Comparison of ENCODE assay signal across 8 cellular contexts in genomic region chr16:53091508-53092211, GRCh38. TPM values are rescaled to one million over a fixed set of nuclear protein-coding genes. Genes with fewer than 3 reads are reported as not detected.
A peak's percentile ranks its signal among the peaks of the same experiment; 100 is the strongest.
DNase-seq lines count a peak whose midpoint lies in the region; ATAC-seq, FAIRE-seq and TF ChIP-seq lines count a peak whose summit lies in the region.

No MANE protein-coding gene starts in this region.

- no peaks in the 10 kb centered on the region for H3K9me1 ChIP-seq in keratinocyte (ENCODE audit: control insufficient read depth, extremely low read depth, insufficient read depth, low read length)

- peak overlapping the region; percentile 78 for H3K4me2 ChIP-seq in keratinocyte (ENCODE audit: control insufficient read depth, extremely low read depth, insufficient read depth, low read depth, low read length)

- H3K9me3 ChIP-seq in AG04450 (ENCODE audit: control insufficient read depth, insufficient read depth, low read length): no peaks in the 10 kb centered on the region
- no peaks in the 10 kb centered on the region for H3K9me3 ChIP-seq in keratinocyte (ENCODE audit: control insufficient read depth, low read depth, low read length)

- peaks cover 47% of the 10 kb centered on the region for H3K4me1 Mint-ChIP-seq in MCF 10A (ENCODE audit: insufficient read depth, unreplicated experiment)
- H3K4me1 Mint-ChIP-seq in stimulated activated memory B cell treated with anti-CD40 and anti-IgM and Interleukin-4, amounts not matched to agents 10 μg/mL and 1 μg/mL and 100 μg/mL, for 72 hours: peaks cover 63% of the 10 kb centered on the region

- TF ChIP-seq CTCF in AG04450 (IDR thresholded peaks at IDR 0.05; ENCODE audit: low read depth, low read length) (no peak), MCF 10A (IDR thresholded peaks at IDR 0.05; ENCODE audit: unreplicated experiment) (no peak), keratinocyte (optimal IDR thresholded peaks at IDR 0.05 in 1 of 3, IDR thresholded peaks at IDR 0.05 in 1 of 3, conservative IDR thresholded peaks at IDR 0.05 in 1 of 3; ENCODE audit: extremely low read depth in 1 of 3, insufficient read depth in 2 of 3, low read length in 3 of 3) (no peak)

- H3K4me1 ChIP-seq in keratinocyte (ENCODE audit: control insufficient read depth, extremely low read depth, insufficient read depth, low read length): peaks cover 46% of the 10 kb centered on the region

- CTCF ChIA-PET in AG04450 (lab: Charles Lee) (interaction anchor here (1.2 to 3.2 kb wide), 2 partner anchors 36 to 38 kb away, joined by 3 to 10 read pairs; partner anchors contain the start of gene CHD9), MCF 10A (lab: Yijun Ruan, JAX) (interaction anchor here (1.5 to 2.4 kb wide), 2 partner anchors 12 to 36 kb away, joined by 3 to 9 read pairs; no protein-coding TSS in a partner anchor)

- H3K79me2 ChIP-seq in keratinocyte (ENCODE audit: control insufficient read depth, insufficient read depth, low read length): peaks cover 27% of the 10 kb centered on the region

- H3K27ac ChIP-seq in AG04450 (ENCODE audit: low read depth, low read length) (peak overlapping the region; percentile 95), keratinocyte (ENCODE audit: control insufficient read depth, insufficient read depth, low read length) (peak overlapping the region; percentile 66)

- peaks cover 15% of the 10 kb centered on the region for H3K36me3 Mint-ChIP-seq in MCF 10A (ENCODE audit: insufficient read depth, unreplicated experiment)
- no peaks in the 10 kb centered on the region for H3K36me3 Mint-ChIP-seq in stimulated activated memory B cell treated with anti-CD40 and anti-IgM and Interleukin-4, amounts not matched to agents 10 μg/mL and 1 μg/mL and 100 μg/mL, for 72 hours

- H3K27me3 ChIP-seq in AG04450 (ENCODE audit: control insufficient read depth, insufficient read depth, low read length) (no peaks in the 10 kb centered on the region), keratinocyte (ENCODE audit: control insufficient read depth, extremely low read depth, insufficient read depth, low read length) (no peaks in the 10 kb centered on the region)

- peak overlapping the region; percentile 50 for H3K27ac Mint-ChIP-seq in MCF 10A (ENCODE audit: low read depth, unreplicated experiment)
- H3K27ac Mint-ChIP-seq in stimulated activated memory B cell treated with anti-CD40 and anti-IgM and Interleukin-4, amounts not matched to agents 10 μg/mL and 1 μg/mL and 100 μg/mL, for 72 hours: peak overlapping the region; percentile 39

- H3K9me3 Mint-ChIP-seq in MCF 10A (ENCODE audit: unreplicated experiment): no peaks in the 10 kb centered on the region
- no peaks in the 10 kb centered on the region for H3K9me3 Mint-ChIP-seq in stimulated activated memory B cell treated with anti-CD40 and anti-IgM and Interleukin-4, amounts not matched to agents 10 μg/mL and 1 μg/mL and 100 μg/mL, for 72 hours

- no peaks in the 10 kb centered on the region for H3K27me3 Mint-ChIP-seq in MCF 10A (ENCODE audit: insufficient read depth, unreplicated experiment)
- no peaks in the 10 kb centered on the region for H3K27me3 Mint-ChIP-seq in stimulated activated memory B cell treated with anti-CD40 and anti-IgM and Interleukin-4, amounts not matched to agents 10 μg/mL and 1 μg/mL and 100 μg/mL, for 72 hours

- dilution Hi-C loops in keratinocyte (cut with MboI; ENCODE audit: extremely low pct_ligation_motif_present, low sequenced_read_pairs): no loop called here

- POLR2A ChIA-PET in AG04450 (lab: Yijun Ruan, JAX): interaction anchor here (0.7 to 2.5 kb wide), 5 partner anchors 8 to 128 kb away, joined by 3 to 22 read pairs (median 4); partner anchors contain the start of gene CHD9NB
- POLR2A ChIA-PET in MCF 10A (lab: Yijun Ruan, JAX): interaction anchor here (0.6 to 3.3 kb wide), 12 partner anchors 8 to 339 kb away, joined by 3 to 22 read pairs (median 6); partner anchors contain the start of genes CHD9 and CHD9NB

- no TSS peak for BruUV-seq in MCF 10A (replicated peaks; lab: Mats Ljungman, UMichigan)

- DNase-seq in AG04450 (ENCODE audit: low read depth, low spot score) (peak; percentile 71), GM18507 (ENCODE audit: extremely low spot score, insufficient read length, low read depth) (no peak), NCI-H446 treated with DMSO at 0.1 percent for 48 hours (lab: John Stamatoyannopoulos, UW) (peak; percentile 93), MCF 10A (ENCODE audit: unreplicated experiment) (peak; percentile 68), keratinocyte (ENCODE audit: low read depth, low spot score) (no peak), RCC 7860 (ENCODE audit: low spot score) (no peak)

- no peaks in the 10 kb centered on the region for H3K36me3 ChIP-seq in keratinocyte (ENCODE audit: control insufficient read depth in 2 of 2, extremely low read depth in 1 of 2, insufficient read depth in 2 of 2, low read length in 2 of 2)

- peak; percentile 47 for ATAC-seq in HG03045 (IDR thresholded peaks at IDR 0.05; ENCODE audit: unreplicated experiment)
- ATAC-seq in stimulated activated memory B cell treated with anti-CD40 and anti-IgM and Interleukin-4, amounts not matched to agents 10 μg/mL and 1 μg/mL and 100 μg/mL, for 72 hours: peak; percentile 86

- peak overlapping the region; percentile 31 for H3K9ac ChIP-seq in keratinocyte (ENCODE audit: control insufficient read depth, extremely low read depth, insufficient read depth, low read length)

- no peak overlapping the region for H2AFZ ChIP-seq in keratinocyte (ENCODE audit: control insufficient read depth, low read length)

- intact Hi-C loops in MCF 10A (cut with micrococcal nuclease): no loop called here

- peak overlapping the region; percentile 67 for H3K4me3 Mint-ChIP-seq in MCF 10A (ENCODE audit: unreplicated experiment)
- H3K4me3 Mint-ChIP-seq in stimulated activated memory B cell treated with anti-CD40 and anti-IgM and Interleukin-4, amounts not matched to agents 10 μg/mL and 1 μg/mL and 100 μg/mL, for 72 hours: peak overlapping the region; percentile 69

- H3K4me3 ChIP-seq in AG04450 (ENCODE audit: low read depth, low read length): peak overlapping the region; percentile 26
- H3K4me3 ChIP-seq in keratinocyte (ENCODE audit: control insufficient read depth in 2 of 3, extremely low read depth in 1 of 3, insufficient read depth in 2 of 3, low read depth in 1 of 3, low read length in 3 of 3): peak overlapping the region in 1 of 3 experiments; percentile 19

- H4K20me1 ChIP-seq in keratinocyte (ENCODE audit: control insufficient read depth, extremely low read depth, insufficient read depth, low read length): no peaks in the 10 kb centered on the region

- peak; percentile 92 for FAIRE-seq in GM18507 (lab: Jason Lieb, UNC)
- FAIRE-seq in keratinocyte (lab: Jason Lieb, UNC): peak; percentile 88
- FAIRE-seq in RCC 7860 (lab: Jason Lieb, UNC): no peak

RNA-seq across cellular contexts. Expression of gene CHD9, which starts 36.9 kb away (rescaled TPM):
- polyA plus RNA-seq in AG04450 (2011; rRNA removed): 27.9 and 42.6 TPM in 2 replicates
- polyA minus RNA-seq in AG04450 (2011; rRNA and poly(A)+ RNA removed): 55.4 and 114 TPM in 2 replicates
- 62.8 and 62.9 TPM in 2 replicates for total RNA-seq in MCF 10A (2022)
- polyA plus RNA-seq in keratinocyte: 18.5 to 32.8 TPM (median 24.7 TPM) in 3 replicates
- polyA plus RNA-seq in keratinocyte (2011; ENCODE audit: low read depth): 66.4 TPM
- polyA plus RNA-seq in keratinocyte (2011; cell fraction: cytosol; rRNA removed): 7.3 and 17.0 TPM in 2 replicates
- polyA plus RNA-seq in keratinocyte (2011; cell fraction: nucleus; rRNA removed): 40.9 and 55.0 TPM in 2 replicates
- polyA plus RNA-seq in keratinocyte (2012; ENCODE audit: low replicate concordance): 13.0 and 14.7 TPM in 2 replicates
- 10.3 to 146 TPM (median 105 TPM) in 3 replicates for polyA minus RNA-seq in keratinocyte
- polyA minus RNA-seq in keratinocyte (2011; cell fraction: cytosol; rRNA and poly(A)+ RNA removed): 11.5 TPM
- 64.3 and 116 TPM in 2 replicates for polyA minus RNA-seq in keratinocyte (2011; cell fraction: nucleus; rRNA and poly(A)+ RNA removed)

RNA-seq across cellular contexts. Expression of gene CHD9NB, which starts 39.0 kb away (rescaled TPM):
- polyA plus RNA-seq in AG04450 (2011; rRNA removed) (1.2 and 1.4 TPM in 2 replicates), keratinocyte (0.53 to 0.89 TPM (median 0.64 TPM) in 3 replicates)
- polyA minus RNA-seq in AG04450 (2011; rRNA and poly(A)+ RNA removed): 2.5 and 3.6 TPM in 2 replicates
- 2.4 and 2.9 TPM in 2 replicates for total RNA-seq in MCF 10A (2022)
- 0.21 TPM for polyA plus RNA-seq in keratinocyte (2011; ENCODE audit: low read depth)
- 0.75 and 0.82 TPM in 2 replicates for polyA plus RNA-seq in keratinocyte (2011; cell fraction: cytosol; rRNA removed)
- polyA plus RNA-seq in keratinocyte (2011; cell fraction: nucleus; rRNA removed): 2.1 TPM in 2 replicates
- polyA plus RNA-seq in keratinocyte (2012; ENCODE audit: low replicate concordance): 0.79 and 1.3 TPM in 2 replicates
- 0.73 to 1.8 TPM (median 1.1 TPM) in 3 replicates for polyA minus RNA-seq in keratinocyte
- polyA minus RNA-seq in keratinocyte (2011; cell fraction: cytosol; rRNA and poly(A)+ RNA removed): not detected
- 0.74 and 1.6 TPM in 2 replicates for polyA minus RNA-seq in keratinocyte (2011; cell fraction: nucleus; rRNA and poly(A)+ RNA removed)

Comparison
In these comparisons a context has a peak if more than half of its experiments do, and no peak if none do; other contexts are left out.
1. DNase-seq: peak in AG04450 (single experiment), NCI-H446 treated with DMSO at 0.1 percent for 48 hours (single experiment) and MCF 10A (single experiment); none in GM18507 (single experiment), keratinocyte (single experiment) and RCC 7860 (single experiment).